ENCODE assay signal across 8 cellular contexts in the genomic region with DNA sequence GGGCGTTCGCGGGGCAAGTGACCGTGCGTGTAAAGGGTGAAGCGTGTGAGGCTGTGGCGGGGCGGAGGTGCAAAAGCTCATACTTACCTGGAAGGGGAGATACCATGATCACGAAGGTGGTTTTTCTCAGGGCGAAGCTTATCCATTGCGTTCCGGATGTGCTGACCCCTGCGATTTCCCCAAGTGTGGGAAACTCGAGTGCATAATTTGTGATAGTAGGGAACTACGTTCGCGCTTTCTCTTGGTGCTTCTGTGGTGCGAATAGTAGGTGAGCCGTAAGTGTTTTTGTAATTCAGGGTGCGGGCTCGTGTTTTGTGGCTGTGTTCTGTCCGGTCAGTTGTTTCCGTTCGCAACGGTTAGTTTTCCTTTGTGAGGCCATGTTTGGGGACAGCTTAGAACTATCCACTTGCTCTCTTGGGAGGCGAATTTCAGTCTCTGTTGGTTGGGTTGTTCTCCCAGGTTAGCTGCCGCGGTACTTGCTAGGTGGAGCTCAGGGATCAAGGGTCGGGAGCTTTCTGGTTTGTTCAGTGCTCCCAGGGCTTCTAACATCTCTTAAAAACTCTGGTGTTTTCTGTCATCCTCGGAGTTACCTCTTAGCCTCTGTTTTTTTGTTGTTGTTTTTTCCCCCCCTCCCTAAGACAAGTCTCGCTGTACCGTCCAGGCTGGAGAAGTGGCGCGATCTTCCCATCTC. TPM values are rescaled to one million over a fixed set of nuclear protein-coding genes. Genes with fewer than 3 reads are reported as not detected.
A peak's percentile ranks its signal among the peaks of the same experiment; 100 is the strongest.
DNase-seq lines count a peak whose midpoint lies in the region; ATAC-seq and TF ChIP-seq lines count a peak whose summit lies in the region.
"Not testable (repeated sequence)": the region's sequence is repeated elsewhere in the genome, so short reads cannot be mapped to it uniquely, and the experiment has no call there.

No MANE protein-coding gene starts in this region.

- DNase-seq in AG10803 (ENCODE audit: low read depth), result peak; percentile 90
- DNase-seq in NCI-H345 (lab: John Stamatoyannopoulos, UW), result peak; percentile 99
- DNase-seq in WTC11 (ENCODE audit: low spot score), result peak; percentile 65
- DNase-seq in breast epithelium (ENCODE audit: low spot score in 2 of 2), result peak; percentile 86 to 90
- DNase-seq in islet precursor cell, result peak; percentile 98
- peak; percentile 91 for DNase-seq in smooth muscle cell of the brain vasculature (ENCODE audit: low read depth, low spot score)

- TF ChIP-seq CTCF in AG10803 (conservative IDR thresholded peaks at IDR 0.05; ENCODE audit: low read length); WTC11 (IDR thresholded peaks at IDR 0.05); breast epithelium (IDR thresholded peaks at IDR 0.05): not testable (repeated sequence)

- not testable (repeated sequence) for H3K9me3 ChIP-seq in breast epithelium

- intact Hi-C loops in breast epithelium (cut with DNase I; ENCODE audit: low total_unique reads), result not testable (repeated sequence)

- not testable (repeated sequence) for H3K36me3 ChIP-seq in breast epithelium

- H3K9me3 Mint-ChIP-seq in WTC11, result not testable (repeated sequence)

- not testable (repeated sequence) for H3K4me1 Mint-ChIP-seq in WTC11

- not testable (repeated sequence) for H3K27me3 Mint-ChIP-seq in WTC11 (ENCODE audit: low read depth)

- H3K4me3 ChIP-seq in AG10803 (ENCODE audit: low read length), result peak overlapping the region; percentile 73
- peak overlapping the region; percentile 45 to 65 (median 49) for H3K4me3 ChIP-seq in breast epithelium

- H3K4me3 Mint-ChIP-seq in WTC11, result peak overlapping the region; percentile 82

- peak; percentile 99 for TF ChIP-seq POLR2A in breast epithelium (IDR thresholded peaks at IDR 0.05)

- H3K27me3 ChIP-seq in breast epithelium, result not testable (repeated sequence)

- not testable (repeated sequence) for H3K36me3 Mint-ChIP-seq in WTC11

- not testable (repeated sequence) for H3K4me1 ChIP-seq in breast epithelium

- POLR2A ChIA-PET in WTC11 (lab: Charles Lee), result interaction anchor here (0.9 to 1.4 kb wide), 3 partner anchors 184 to 735 kb away, joined by 3 to 12 read pairs (median 3); no protein-coding TSS in a partner anchor

- CTCF ChIA-PET in WTC11 (lab: Charles Lee), result not testable (repeated sequence)

- H3K27ac ChIP-seq in breast epithelium, result peak overlapping the region; percentile 79 to 87

- ATAC-seq in GM19043 (IDR thresholded peaks at IDR 0.05; ENCODE audit: low read depth, unreplicated experiment) (peak; percentile 80), HG03175 (IDR thresholded peaks at IDR 0.05; ENCODE audit: unreplicated experiment) (peak; percentile 76), WTC11 (peak; percentile 91)

- peak overlapping the region; percentile 98 for H3K27ac Mint-ChIP-seq in WTC11

TF ChIP-seq in WTC11, 78 proteins besides CTCF, POLR2A, EP300 and RAD21 (continues in another document):
- peak; percentile 99 for TF ChIP-seq ZMAT4 (CRISPR knock-in tag; IDR thresholded peaks at IDR 0.05)
- TF ChIP-seq SP1 (CRISPR knock-in tag; conservative IDR thresholded peaks at IDR 0.05), result peak; percentile 84
- TF ChIP-seq SOX15 (CRISPR knock-in tag; IDR thresholded peaks at IDR 0.05), result peak; percentile 84
- TF ChIP-seq, protein P1, sequence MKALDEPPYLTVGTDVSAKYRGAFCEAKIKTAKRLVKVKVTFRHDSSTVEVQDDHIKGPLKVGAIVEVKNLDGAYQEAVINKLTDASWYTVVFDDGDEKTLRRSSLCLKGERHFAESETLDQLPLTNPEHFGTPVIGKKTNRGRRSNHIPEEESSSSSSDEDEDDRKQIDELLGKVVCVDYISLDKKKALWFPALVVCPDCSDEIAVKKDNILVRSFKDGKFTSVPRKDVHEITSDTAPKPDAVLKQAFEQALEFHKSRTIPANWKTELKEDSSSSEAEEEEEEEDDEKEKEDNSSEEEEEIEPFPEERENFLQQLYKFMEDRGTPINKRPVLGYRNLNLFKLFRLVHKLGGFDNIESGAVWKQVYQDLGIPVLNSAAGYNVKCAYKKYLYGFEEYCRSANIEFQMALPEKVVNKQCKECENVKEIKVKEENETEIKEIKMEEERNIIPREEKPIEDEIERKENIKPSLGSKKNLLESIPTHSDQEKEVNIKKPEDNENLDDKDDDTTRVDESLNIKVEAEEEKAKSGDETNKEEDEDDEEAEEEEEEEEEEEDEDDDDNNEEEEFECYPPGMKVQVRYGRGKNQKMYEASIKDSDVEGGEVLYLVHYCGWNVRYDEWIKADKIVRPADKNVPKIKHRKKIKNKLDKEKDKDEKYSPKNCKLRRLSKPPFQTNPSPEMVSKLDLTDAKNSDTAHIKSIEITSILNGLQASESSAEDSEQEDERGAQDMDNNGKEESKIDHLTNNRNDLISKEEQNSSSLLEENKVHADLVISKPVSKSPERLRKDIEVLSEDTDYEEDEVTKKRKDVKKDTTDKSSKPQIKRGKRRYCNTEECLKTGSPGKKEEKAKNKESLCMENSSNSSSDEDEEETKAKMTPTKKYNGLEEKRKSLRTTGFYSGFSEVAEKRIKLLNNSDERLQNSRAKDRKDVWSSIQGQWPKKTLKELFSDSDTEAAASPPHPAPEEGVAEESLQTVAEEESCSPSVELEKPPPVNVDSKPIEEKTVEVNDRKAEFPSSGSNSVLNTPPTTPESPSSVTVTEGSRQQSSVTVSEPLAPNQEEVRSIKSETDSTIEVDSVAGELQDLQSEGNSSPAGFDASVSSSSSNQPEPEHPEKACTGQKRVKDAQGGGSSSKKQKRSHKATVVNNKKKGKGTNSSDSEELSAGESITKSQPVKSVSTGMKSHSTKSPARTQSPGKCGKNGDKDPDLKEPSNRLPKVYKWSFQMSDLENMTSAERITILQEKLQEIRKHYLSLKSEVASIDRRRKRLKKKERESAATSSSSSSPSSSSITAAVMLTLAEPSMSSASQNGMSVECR (CRISPR knock-in tag; IDR thresholded peaks at IDR 0.05; ENCODE audit: borderline replicate concordance), result peak; percentile 96
- peak; percentile 99 for TF ChIP-seq CDX4 (CRISPR knock-in tag; IDR thresholded peaks at IDR 0.05; ENCODE audit: borderline replicate concordance)
- TF ChIP-seq PRRX2 (CRISPR knock-in tag; IDR thresholded peaks at IDR 0.05), result peak; percentile 100
- TF ChIP-seq, protein P2, sequence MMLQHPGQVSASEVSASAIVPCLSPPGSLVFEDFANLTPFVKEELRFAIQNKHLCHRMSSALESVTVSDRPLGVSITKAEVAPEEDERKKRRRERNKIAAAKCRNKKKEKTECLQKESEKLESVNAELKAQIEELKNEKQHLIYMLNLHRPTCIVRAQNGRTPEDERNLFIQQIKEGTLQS (CRISPR knock-in tag; conservative IDR thresholded peaks at IDR 0.05), result 0 out of 2 replicates have a peak, but pooled peaks have one; percentile 63
- TF ChIP-seq, protein P3, sequence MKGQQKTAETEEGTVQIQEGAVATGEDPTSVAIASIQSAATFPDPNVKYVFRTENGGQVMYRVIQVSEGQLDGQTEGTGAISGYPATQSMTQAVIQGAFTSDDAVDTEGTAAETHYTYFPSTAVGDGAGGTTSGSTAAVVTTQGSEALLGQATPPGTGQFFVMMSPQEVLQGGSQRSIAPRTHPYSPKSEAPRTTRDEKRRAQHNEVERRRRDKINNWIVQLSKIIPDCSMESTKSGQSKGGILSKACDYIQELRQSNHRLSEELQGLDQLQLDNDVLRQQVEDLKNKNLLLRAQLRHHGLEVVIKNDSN (CRISPR knock-in tag; IDR thresholded peaks at IDR 0.05), result peak; percentile 70; the same call in 1 of the 2 replicates
- TF ChIP-seq AFF4 (CRISPR knock-in tag; IDR thresholded peaks at IDR 0.05; ENCODE audit: borderline replicate concordance), result peak; percentile 91
- TF ChIP-seq SMAD3 (CRISPR knock-in tag; IDR thresholded peaks at IDR 0.05; ENCODE audit: borderline replicate concordance), result peak; percentile 95

RNA-seq across cellular contexts. Expression of gene PPIAL4D, which starts 39.2 kb away (rescaled TPM):
- not detected in 3 replicates for total RNA-seq in WTC11 (2021)
- total RNA-seq in breast epithelium, result not detected

Comparison
In these comparisons a context has a peak if more than half of its experiments do, and no peak if none do; other contexts are left out.
1. Peak in every context shown above with its lines: DNase-seq, ATAC-seq, H3K4me3 ChIP-seq and H3K27ac ChIP-seq.